Comparison of ENCODE assay signal across 8 cellular contexts in genomic region chr12:40225984-40226602, GRCh38. TPM values are rescaled to one million over a fixed set of nuclear protein-coding genes. Genes with fewer than 3 reads are reported as not detected.
A peak's percentile ranks its signal among the peaks of the same experiment; 100 is the strongest.
DNase-seq lines count a peak whose midpoint lies in the region; ATAC-seq and TF ChIP-seq lines count a peak whose summit lies in the region.

No MANE protein-coding gene starts in this region.

- H3K9me3 ChIP-seq in thyroid gland, result no peaks in the 10 kb centered on the region

- H3K79me1 ChIP-seq in mesendoderm (ENCODE audit: low read length), result no peaks in the 10 kb centered on the region

- H3K27me3 ChIP-seq in thyroid gland, result no peaks in the 10 kb centered on the region
- peaks cover 3% of the 10 kb centered on the region for H3K27me3 ChIP-seq in mesendoderm (ENCODE audit: insufficient read depth, low read length, poor library complexity)

- no peak overlapping the region for H3K18ac ChIP-seq in mesendoderm (ENCODE audit: low read length)

- in situ Hi-C loops in ACHN (cut with HindIII; ENCODE audit: low pct_ligation_motif_present, low pct_unique_long_range_greater_than_20kb, low sequenced_read_pairs), result no loop called here

- 38 to 40% methylated on average over 1 of the region's 1 CpG for WGBS in thyroid gland, 2 donors
- WGBS in mesendoderm (ENCODE audit: extremely low coverage, insufficient coverage, low lambda C conversion rate), result no CpG with 5 or more reads among the region's 1 CpG

- no peak overlapping the region for H3K56ac ChIP-seq in mesendoderm (ENCODE audit: low read length)

- H3K36me3 ChIP-seq in thyroid gland (no peaks in the 10 kb centered on the region), mesendoderm (ENCODE audit: control insufficient read depth, insufficient read depth, low read length) (no peaks in the 10 kb centered on the region)

- no peak overlapping the region for H3K23ac ChIP-seq in mesendoderm (ENCODE audit: low read length)

- H3K79me2 ChIP-seq in mesendoderm (ENCODE audit: control insufficient read depth, insufficient read depth, low read length), result no peaks in the 10 kb centered on the region

- H2BK120ac ChIP-seq in mesendoderm (ENCODE audit: low read depth, low read length), result no peak overlapping the region

- no peak overlapping the region for H4K8ac ChIP-seq in mesendoderm (ENCODE audit: low read depth, low read length)

- peak overlapping the region; percentile 81 for H3K4me3 ChIP-seq in epithelial cell of proximal tubule (ENCODE audit: low read depth, low read length)
- H3K4me3 ChIP-seq in thyroid gland (replicated peaks in 1 of 3), result peak overlapping the region in 1 of 3 donors; percentile 12
- no peak overlapping the region for H3K4me3 ChIP-seq in mesendoderm (ENCODE audit: low read length)

- ATAC-seq in GM19455 (IDR thresholded peaks at IDR 0.05; ENCODE audit: unreplicated experiment), result peak; percentile 55
- ATAC-seq in HG03460 (IDR thresholded peaks at IDR 0.05; ENCODE audit: unreplicated experiment), result peak; percentile 51

- no peak overlapping the region for H3K4ac ChIP-seq in mesendoderm (ENCODE audit: low read depth, low read length)

- H3K27ac ChIP-seq in thyroid gland (peak overlapping the region in 2 of 3 donors; percentile 46 to 91), mesendoderm (ENCODE audit: low read depth, low read length) (no peak overlapping the region)

- H4K5ac ChIP-seq in mesendoderm (ENCODE audit: low read length), result no peak overlapping the region

- no peak overlapping the region for H2BK5ac ChIP-seq in mesendoderm (ENCODE audit: low read length)

- DNase-seq in ACHN (peak; percentile 83), epithelial cell of proximal tubule (ENCODE audit: low read depth) (no peak), thyroid gland (no peak), NCI-H1105 (lab: John Stamatoyannopoulos, UW) (no peak), mesendoderm (no peak), NCI-H748 (lab: John Stamatoyannopoulos, UW; ENCODE audit: unreplicated experiment) (no peak)

- H3K4me2 ChIP-seq in mesendoderm (ENCODE audit: low read length), result no peak overlapping the region

- H2BK15ac ChIP-seq in mesendoderm (replicated peaks; ENCODE audit: low read depth), result no peak overlapping the region

- no peak for TF ChIP-seq POLR2A in thyroid gland (IDR thresholded peaks at IDR 0.05)

- H2AK5ac ChIP-seq in mesendoderm (ENCODE audit: low read length), result no peak overlapping the region

- no peak overlapping the region for H3K9ac ChIP-seq in mesendoderm (ENCODE audit: low read length)

- intact Hi-C loops in thyroid gland (cut with DNase I), result loop anchor here (10.0 kb wide), 1 partner anchor 71 kb away; no protein-coding TSS in a partner anchor

- TF ChIP-seq CTCF in epithelial cell of proximal tubule (conservative IDR thresholded peaks at IDR 0.05; ENCODE audit: low read depth, low read length), result no peak
- TF ChIP-seq CTCF in thyroid gland (IDR thresholded peaks at IDR 0.05), result no peak

- H3K4me1 ChIP-seq in thyroid gland (no peaks in the 10 kb centered on the region), mesendoderm (ENCODE audit: control insufficient read depth, low read depth, low read length) (no peaks in the 10 kb centered on the region)

RNA-seq across cellular contexts. Expression of gene LRRK2, which starts 1.3 kb away (rescaled TPM):
- 0.43 and 0.52 TPM in 2 replicates for total RNA-seq in epithelial cell of proximal tubule
- 10 to 100 TPM; 11.0 to 27.6 (median 21.1) TPM for total RNA-seq in thyroid gland
- 0.03 TPM for polyA plus RNA-seq in mesendoderm (2013, experiment 1 of 2)
- polyA plus RNA-seq in mesendoderm (2013, experiment 2 of 2), result 0.03 TPM
